Comparison of ENCODE assay signal across 8 cellular contexts in genomic region chr22:15784383-15785083, GRCh38.
DNase-seq lines count a peak whose midpoint lies in the region; ATAC-seq, FAIRE-seq and TF ChIP-seq lines count a peak whose summit lies in the region.
"Not testable (repeated sequence)": the region's sequence is repeated elsewhere in the genome, so short reads cannot be mapped to it uniquely, and the experiment has no call there.

No MANE protein-coding gene starts in this region.

- not testable (repeated sequence) for TF ChIP-seq RAD21 in A549 (conservative IDR thresholded peaks at IDR 0.05 in 1 of 2, IDR thresholded peaks at IDR 0.05 in 1 of 2)

- H3K27ac ChIP-seq in A549; Panc1 (ENCODE audit: low read length); lung (ENCODE audit: low read depth in 1 of 2, low read length in 1 of 2): not testable (repeated sequence)

- not testable (repeated sequence) for H3K27me3 Mint-ChIP-seq in central memory CD8-positive, alpha-beta T cell

- intact Hi-C loops in Panc1 (cut with micrococcal nuclease; ENCODE audit: unreplicated experiment); left cardiac atrium (cut with DNase I): not testable (repeated sequence)

- H3K4me2 ChIP-seq in A549 = not testable (repeated sequence)

- WGBS in A549 (ENCODE audit: missing lambda C conversion rate) = no CpG with 5 or more reads among the region's 33 CpGs
- no CpG with 5 or more reads among the region's 33 CpGs for WGBS in lung, 2 donors

- not testable (repeated sequence) for H3K9me3 Mint-ChIP-seq in central memory CD8-positive, alpha-beta T cell; stimulated activated effector memory CD8-positive, alpha-beta T cell treated with anti-CD3 and anti-CD28 coated beads, Interleukin-12 subunit alpha, Interleukin-12 subunit beta, amount 100 ng/mL, for 72 hours

- POLR2A ChIA-PET in A549 (lab: Yijun Ruan, JAX); Panc1 (lab: Charles Lee): not testable (repeated sequence)

- H3K4me1 ChIP-seq in A549; Panc1 (ENCODE audit: control insufficient read depth, insufficient read depth, low read length); lung (ENCODE audit: control insufficient read depth in 2 of 2, insufficient read depth in 2 of 2, low read length in 2 of 2): not testable (repeated sequence)

- H3K4me3 ChIP-seq in A549; Panc1 (ENCODE audit: low read depth in 2 of 2, low read length in 2 of 2); lung: not testable (repeated sequence)

- not testable (repeated sequence) for TF ChIP-seq CTCF in A549 (IDR thresholded peaks at IDR 0.05); Panc1 (IDR thresholded peaks at IDR 0.05); lung (IDR thresholded peaks at IDR 0.05; ENCODE audit: control extremely low read depth, extremely low read depth)

- H3K27ac Mint-ChIP-seq in central memory CD8-positive, alpha-beta T cell (ENCODE audit: low read depth); stimulated activated effector memory CD8-positive, alpha-beta T cell treated with anti-CD3 and anti-CD28 coated beads, Interleukin-12 subunit alpha, Interleukin-12 subunit beta, amount 100 ng/mL, for 72 hours: not testable (repeated sequence)

- H3K4me3 Mint-ChIP-seq in central memory CD8-positive, alpha-beta T cell; stimulated activated effector memory CD8-positive, alpha-beta T cell treated with anti-CD3 and anti-CD28 coated beads, Interleukin-12 subunit alpha, Interleukin-12 subunit beta, amount 100 ng/mL, for 72 hours: not testable (repeated sequence)

- ATAC-seq in A549 (peak; percentile 99), GM19397 (IDR thresholded peaks at IDR 0.05; ENCODE audit: unreplicated experiment) (peak; percentile 79), HG03378 (IDR thresholded peaks at IDR 0.05; ENCODE audit: unreplicated experiment) (peak; percentile 74), Panc1 (peak; percentile 99), left cardiac atrium (peak; percentile 57 to 90), lung (ENCODE audit: insufficient read depth, low FRiP score) (peak; percentile 11)
- ATAC-seq in central memory CD8-positive, alpha-beta T cell (replicated peaks; ENCODE audit: extremely low read depth, poor library complexity, severe bottlenecking) = peak; percentile 21
- ATAC-seq in stimulated activated effector memory CD8-positive, alpha-beta T cell treated with anti-CD3 and anti-CD28 coated beads, Interleukin-12 subunit alpha, Interleukin-12 subunit beta, amount 100 ng/mL, for 72 hours = peak; percentile 50

- H3K36me3 Mint-ChIP-seq in central memory CD8-positive, alpha-beta T cell (ENCODE audit: insufficient read depth); stimulated activated effector memory CD8-positive, alpha-beta T cell treated with anti-CD3 and anti-CD28 coated beads, Interleukin-12 subunit alpha, Interleukin-12 subunit beta, amount 100 ng/mL, for 72 hours: not testable (repeated sequence)

- in situ Hi-C loops in Panc1 (cut with HindIII; ENCODE audit: low pct_unique_long_range_greater_than_20kb, low sequenced_read_pairs) = not testable (repeated sequence)

- TF ChIP-seq POLR2A in A549 (IDR thresholded peaks at IDR 0.05; ENCODE audit: low read length) = not testable (repeated sequence)

- H3K4me1 Mint-ChIP-seq in central memory CD8-positive, alpha-beta T cell; stimulated activated effector memory CD8-positive, alpha-beta T cell treated with anti-CD3 and anti-CD28 coated beads, Interleukin-12 subunit alpha, Interleukin-12 subunit beta, amount 100 ng/mL, for 72 hours: not testable (repeated sequence)

- CTCF ChIA-PET in A549 (lab: Yijun Ruan, JAX); Panc1 (lab: Charles Lee): not testable (repeated sequence)

- not testable (repeated sequence) for H3K27me3 ChIP-seq in Panc1 (ENCODE audit: control insufficient read depth, insufficient read depth, low read length); lung (ENCODE audit: control insufficient read depth, insufficient read depth)

- TF ChIP-seq EP300 in A549 (IDR thresholded peaks at IDR 0.05) = not testable (repeated sequence)

- H3K36me3 ChIP-seq in Panc1 (ENCODE audit: control insufficient read depth, insufficient read depth, low read length); lung (ENCODE audit: control insufficient read depth in 2 of 2, insufficient read depth in 2 of 2, low read length in 2 of 2): not testable (repeated sequence)

- H3K9me3 ChIP-seq in A549; Panc1 (ENCODE audit: control insufficient read depth, insufficient read depth, low read depth, low read length); lung (ENCODE audit: control insufficient read depth in 2 of 2, insufficient read depth in 1 of 2, low read length in 1 of 2): not testable (repeated sequence)

- DNase-seq in A549 (ENCODE audit: low read depth in 1 of 2, low spot score in 1 of 2); Panc1 (ENCODE audit: low read depth, low spot score); central memory CD8-positive, alpha-beta T cell (ENCODE audit: low spot score in 2 of 2); left cardiac atrium; lung (ENCODE audit: low spot score); stimulated activated effector memory CD8-positive, alpha-beta T cell treated with anti-CD3 and anti-CD28 coated beads, Interleukin-12 subunit alpha, Interleukin-12 subunit beta, amount 100 ng/mL, for 72 hours (ENCODE audit: low spot score in 2 of 2): not testable (repeated sequence)

- FAIRE-seq in A549 (lab: Jason Lieb, UNC) = not testable (repeated sequence)

- not testable (repeated sequence) for BruUV-seq in Panc1 (replicated peaks; lab: Mats Ljungman, UMichigan)

Comparison
In these comparisons a context has a peak if more than half of its experiments do, and no peak if none do; other contexts are left out.
1. ATAC-seq: peak in every context shown above with its lines; median percentile 99 in A549; 99 in Panc1; 79 in GM19397; 74 in HG03378; 74 in left cardiac atrium; 50 in stimulated activated effector memory CD8-positive, alpha-beta T cell treated with anti-CD3 and anti-CD28 coated beads, Interleukin-12 subunit alpha, Interleukin-12 subunit beta, amount 100 ng/mL, for 72 hours; 21 in central memory CD8-positive, alpha-beta T cell; 11 in lung.